Comparison of ENCODE assay signal across 28 cellular contexts in the genomic region with DNA sequence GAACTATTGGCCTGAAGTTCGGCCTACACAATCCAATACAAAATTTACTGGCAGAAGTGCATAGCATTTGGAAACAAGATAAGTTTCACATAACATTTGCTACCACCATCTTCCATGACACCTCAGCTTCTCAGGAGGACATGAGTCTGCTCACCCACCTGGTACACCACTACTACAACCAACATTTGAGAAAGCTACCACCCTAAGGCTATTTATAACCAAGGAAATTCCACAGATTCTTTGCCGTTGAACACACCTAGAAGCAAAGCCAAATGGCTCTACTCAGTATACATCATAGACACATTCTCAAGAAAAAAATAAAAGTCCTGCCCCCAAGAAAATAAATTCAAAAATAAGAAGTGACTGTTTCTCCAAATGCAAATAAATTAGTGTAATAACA.
A peak's percentile ranks its signal among the peaks of the same experiment; 100 is the strongest.
DNase-seq lines count a peak whose midpoint lies in the region; ATAC-seq, FAIRE-seq and TF ChIP-seq lines count a peak whose summit lies in the region.
"Had no signal": no experiment of that assay in that cellular context is flagged by ENCODE, and none has a peak within 500 bp of the region (broad histone marks: within the 10 kb centered on the region; RNA-seq: fewer than 3 reads in every experiment).

No MANE protein-coding gene starts in this region.

- FAIRE-seq in pancreas (lab: Jason Lieb, UNC): no peak
- FAIRE-seq: A204.1, GM12878, K562, small intestine had no signal

- POLR2A ChIA-PET in WTC11 (lab: Charles Lee): no interaction called here

- H3K9me3 ChIP-seq in pancreas (no peaks in the 10 kb centered on the region), gastrocnemius medialis (peaks cover 0 to 7% (median 0%) of the 10 kb centered on the region in 3 donors)
- H3K9me3 ChIP-seq: SJSA1, upper lobe of right lung had no signal

- WGBS in pancreas, 2 donors: 77 to 81% methylated on average over 2 of the region's 2 CpGs

- no peak overlapping the region for H3K4me3 ChIP-seq in pancreas
- H3K4me3 ChIP-seq in gastrocnemius medialis: no peak overlapping the region
- H3K4me3 ChIP-seq: cardiac muscle cell, GM12878, heart left ventricle, K562, Peyer's patch, SJSA1, upper lobe of right lung had no signal

- H3K4me1 Mint-ChIP-seq in WTC11 (peaks cover 5% of the 10 kb centered on the region; the same call in 1 of the 2 replicates), natural killer cell (no peaks in the 10 kb centered on the region)
- H3K4me1 Mint-ChIP-seq: B cell, T-cell had no signal

- H3K36me3 ChIP-seq in pancreas (no peaks in the 10 kb centered on the region), gastrocnemius medialis (no peaks in the 10 kb centered on the region)
- H3K36me3 ChIP-seq: cardiac muscle cell, heart left ventricle, Peyer's patch, SJSA1, upper lobe of right lung had no signal

- H3K36me3 Mint-ChIP-seq in WTC11: peaks cover 7% of the 10 kb centered on the region
- peaks cover 19% of the 10 kb centered on the region for H3K36me3 Mint-ChIP-seq in natural killer cell
- H3K36me3 Mint-ChIP-seq: T-cell had no signal

- CTCF ChIA-PET in WTC11 (lab: Charles Lee): no interaction called here

- no peaks in the 10 kb centered on the region for H3K4me1 ChIP-seq in pancreas
- no peaks in the 10 kb centered on the region for H3K4me1 ChIP-seq in gastrocnemius medialis
- H3K4me1 ChIP-seq: heart left ventricle, Peyer's patch, SJSA1, upper lobe of right lung had no signal

- intact Hi-C loops in pancreas (cut with DNase I) (no loop called here), gastrocnemius medialis (cut with DNase I; ENCODE audit: low total_unique reads) (no loop called here), natural killer cell (cut with micrococcal nuclease) (no loop called here)

- no peak for TF ChIP-seq CTCF in WTC11 (IDR thresholded peaks at IDR 0.05)
- no peak for TF ChIP-seq CTCF in pancreas (IDR thresholded peaks at IDR 0.05)
- no peak for TF ChIP-seq CTCF in gastrocnemius medialis (IDR thresholded peaks at IDR 0.05 in 4 of 5, conservative IDR thresholded peaks at IDR 0.05 in 1 of 5)
- no peak for TF ChIP-seq CTCF in natural killer cell (IDR thresholded peaks at IDR 0.05)

- H3K9me3 Mint-ChIP-seq in WTC11 (peaks cover 28% of the 10 kb centered on the region), natural killer cell (peaks cover 10 to 13% of the 10 kb centered on the region in 2 donors)

- H3K27me3 ChIP-seq in pancreas: no peaks in the 10 kb centered on the region
- H3K27me3 ChIP-seq in gastrocnemius medialis: no peaks in the 10 kb centered on the region
- H3K27me3 ChIP-seq: cardiac muscle cell, heart left ventricle, Peyer's patch, SJSA1, upper lobe of right lung had no signal

- no peak for TF ChIP-seq POLR2A in gastrocnemius medialis (IDR thresholded peaks at IDR 0.05)

- no peak overlapping the region for H3K4me3 Mint-ChIP-seq in WTC11
- H3K4me3 Mint-ChIP-seq in natural killer cell: no peak overlapping the region
- H3K4me3 Mint-ChIP-seq: activated CD8-positive, alpha-beta T cell treated with anti-CD3 and anti-CD28 coated beads, Interleukin-2, amount 10 ng/mL, durations not matched to agents 7 days and 5 days; B cell; T-cell had no signal

- in situ Hi-C loops in ACHN (cut with HindIII; ENCODE audit: low pct_ligation_motif_present, low pct_unique_long_range_greater_than_20kb, low sequenced_read_pairs): no loop called here
- in situ Hi-C loops in gastrocnemius medialis (cut with MboI; ENCODE audit: low sequenced_read_pairs in 4 of 4): no loop called here

- DNase-seq in ACHN: peak; percentile 25
- peak; percentile 12 for DNase-seq in HS-27A (ENCODE audit: low read depth)
- DNase-seq in WTC11 (ENCODE audit: low spot score): no peak
- peak; percentile 33 for DNase-seq in iris pigment epithelial cell (ENCODE audit: low read depth)
- DNase-seq in pancreas: no peak
- DNase-seq in gastrocnemius medialis: no peak
- DNase-seq in natural killer cell: no peak
- DNase-seq: activated CD8-positive, alpha-beta T cell treated with anti-CD3 and anti-CD28 coated beads, Interleukin-2, amount 10 ng/mL, durations not matched to agents 7 days and 5 days; activated gamma-delta T cell treated with Interleukin-2 at 50 U/mL for 16 hours; activated T-cell treated with anti-CD3 and anti-CD28 coated beads, Interleukin-2, amount 50 U/mL, for 1 hour; cortex of kidney; DMS53; H7; heart left ventricle; NCI-H1436 treated with DMSO at 0.1 percent for 48 hours; NCI-H526; Peyer's patch; small intestine; stimulated activated CD4-positive, alpha-beta T cell treated with anti-CD3 and anti-CD28 coated beads, Interleukin-1b, Interleukin-23, amount 100 ng/mL, for 48 hours; T-cell; upper lobe of right lung had no signal

- H3K27ac Mint-ChIP-seq in WTC11 (0 out of 2 replicates have a peak overlapping the region, but pooled peaks have one; percentile 22), natural killer cell (no peak overlapping the region)
- H3K27ac Mint-ChIP-seq: activated CD8-positive, alpha-beta T cell treated with anti-CD3 and anti-CD28 coated beads, Interleukin-2, amount 10 ng/mL, durations not matched to agents 7 days and 5 days; B cell; T-cell had no signal

- ATAC-seq in WTC11 (no peak), pancreas (no peak), gastrocnemius medialis (no peak), GM21619 (IDR thresholded peaks at IDR 0.05; ENCODE audit: unreplicated experiment) (no peak), natural killer cell (no peak)
- ATAC-seq: activated CD8-positive, alpha-beta T cell treated with anti-CD3 and anti-CD28 coated beads, Interleukin-2, amount 10 ng/mL, durations not matched to agents 7 days and 5 days; GM12878; heart left ventricle; K562; T-cell; upper lobe of right lung had no signal

- H3K27me3 Mint-ChIP-seq in WTC11 (ENCODE audit: low read depth): no peaks in the 10 kb centered on the region
- no peaks in the 10 kb centered on the region for H3K27me3 Mint-ChIP-seq in natural killer cell (ENCODE audit: low read depth in 2 of 2)
- H3K27me3 Mint-ChIP-seq: B cell, T-cell had no signal

- no peak overlapping the region for H3K27ac ChIP-seq in pancreas
- H3K27ac ChIP-seq in gastrocnemius medialis: no peak overlapping the region
- H3K27ac ChIP-seq: cardiac muscle cell, heart left ventricle, Peyer's patch, SJSA1, upper lobe of right lung had no signal

TF ChIP-seq in WTC11, 78 proteins besides CTCF, POLR2A, EP300 and RAD21:
- TF ChIP-seq ZBTB21 (CRISPR knock-in tag; IDR thresholded peaks at IDR 0.05; ENCODE audit: borderline replicate concordance) (no peak), ZNF263 (CRISPR knock-in tag; IDR thresholded peaks at IDR 0.05; ENCODE audit: low read depth) (no peak), GABPB1 (CRISPR knock-in tag; IDR thresholded peaks at IDR 0.05) (no peak)
- TF ChIP-seq, protein P1, sequence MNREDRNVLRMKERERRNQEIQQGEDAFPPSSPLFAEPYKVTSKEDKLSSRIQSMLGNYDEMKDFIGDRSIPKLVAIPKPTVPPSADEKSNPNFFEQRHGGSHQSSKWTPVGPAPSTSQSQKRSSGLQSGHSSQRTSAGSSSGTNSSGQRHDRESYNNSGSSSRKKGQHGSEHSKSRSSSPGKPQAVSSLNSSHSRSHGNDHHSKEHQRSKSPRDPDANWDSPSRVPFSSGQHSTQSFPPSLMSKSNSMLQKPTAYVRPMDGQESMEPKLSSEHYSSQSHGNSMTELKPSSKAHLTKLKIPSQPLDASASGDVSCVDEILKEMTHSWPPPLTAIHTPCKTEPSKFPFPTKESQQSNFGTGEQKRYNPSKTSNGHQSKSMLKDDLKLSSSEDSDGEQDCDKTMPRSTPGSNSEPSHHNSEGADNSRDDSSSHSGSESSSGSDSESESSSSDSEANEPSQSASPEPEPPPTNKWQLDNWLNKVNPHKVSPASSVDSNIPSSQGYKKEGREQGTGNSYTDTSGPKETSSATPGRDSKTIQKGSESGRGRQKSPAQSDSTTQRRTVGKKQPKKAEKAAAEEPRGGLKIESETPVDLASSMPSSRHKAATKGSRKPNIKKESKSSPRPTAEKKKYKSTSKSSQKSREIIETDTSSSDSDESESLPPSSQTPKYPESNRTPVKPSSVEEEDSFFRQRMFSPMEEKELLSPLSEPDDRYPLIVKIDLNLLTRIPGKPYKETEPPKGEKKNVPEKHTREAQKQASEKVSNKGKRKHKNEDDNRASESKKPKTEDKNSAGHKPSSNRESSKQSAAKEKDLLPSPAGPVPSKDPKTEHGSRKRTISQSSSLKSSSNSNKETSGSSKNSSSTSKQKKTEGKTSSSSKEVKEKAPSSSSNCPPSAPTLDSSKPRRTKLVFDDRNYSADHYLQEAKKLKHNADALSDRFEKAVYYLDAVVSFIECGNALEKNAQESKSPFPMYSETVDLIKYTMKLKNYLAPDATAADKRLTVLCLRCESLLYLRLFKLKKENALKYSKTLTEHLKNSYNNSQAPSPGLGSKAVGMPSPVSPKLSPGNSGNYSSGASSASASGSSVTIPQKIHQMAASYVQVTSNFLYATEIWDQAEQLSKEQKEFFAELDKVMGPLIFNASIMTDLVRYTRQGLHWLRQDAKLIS (CRISPR knock-in tag; IDR thresholded peaks at IDR 0.05; ENCODE audit: borderline replicate concordance): no peak
- TF ChIP-seq, protein P2, sequence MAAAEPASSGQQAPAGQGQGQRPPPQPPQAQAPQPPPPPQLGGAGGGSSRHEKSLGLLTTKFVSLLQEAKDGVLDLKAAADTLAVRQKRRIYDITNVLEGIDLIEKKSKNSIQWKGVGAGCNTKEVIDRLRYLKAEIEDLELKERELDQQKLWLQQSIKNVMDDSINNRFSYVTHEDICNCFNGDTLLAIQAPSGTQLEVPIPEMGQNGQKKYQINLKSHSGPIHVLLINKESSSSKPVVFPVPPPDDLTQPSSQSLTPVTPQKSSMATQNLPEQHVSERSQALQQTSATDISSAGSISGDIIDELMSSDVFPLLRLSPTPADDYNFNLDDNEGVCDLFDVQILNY (CRISPR knock-in tag; IDR thresholded peaks at IDR 0.05): no peak

Comparison
In these comparisons a context has a peak if more than half of its experiments do, and no peak if none do; other contexts are left out.
1. DNase-seq: peak in ACHN (single experiment), HS-27A (single experiment) and iris pigment epithelial cell (single experiment); none in WTC11 (single experiment), pancreas (0 of 6), gastrocnemius medialis (0 of 2) and natural killer cell (single experiment).